ENCODE assay signal across 27 cellular contexts in the genomic region with DNA sequence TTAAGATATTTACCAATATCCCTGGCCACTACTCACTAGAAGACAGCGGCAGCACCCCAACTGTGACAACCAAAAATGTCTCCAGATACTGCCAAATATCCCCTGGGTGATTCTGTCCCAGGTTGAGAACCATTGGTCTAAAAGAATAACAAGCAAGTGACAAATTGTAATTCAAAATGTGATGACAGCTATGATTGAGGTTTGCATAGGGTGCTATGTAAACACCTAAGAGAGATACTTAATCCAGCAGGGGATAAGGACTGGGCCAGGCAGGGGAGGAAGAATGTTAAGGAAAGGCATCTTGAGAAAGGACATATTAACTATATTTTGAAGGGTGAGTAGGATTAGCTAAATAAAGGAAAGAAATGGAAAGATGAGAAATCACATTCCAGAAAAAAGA.
"Had no signal": no experiment of that assay in that cellular context is flagged by ENCODE, and none has a peak within 500 bp of the region (broad histone marks: within the 10 kb centered on the region; RNA-seq: fewer than 3 reads in every experiment).

No MANE protein-coding gene starts in this region.

- H3K9me3 Mint-ChIP-seq: activated B cell treated with CpG ODN at 0.5 μM for 24 hours; activated CD4-positive, alpha-beta T cell treated with anti-CD3 and anti-CD28 coated beads, Interleukin-2, amount 10 ng/mL, durations not matched to agents 24 days and 14 days; activated naive CD4-positive, alpha-beta T cell treated with anti-CD3 and anti-CD28 coated beads, Interleukin-2, amount 10 ng/mL, durations not matched to agents 7 days and 5 days; activated T-helper 17 cell treated with anti-CD3 and anti-CD28 coated beads, Interleukin-2, amount 50 U/mL, for 72 hours; T-cell had no signal

- H3K4me1 Mint-ChIP-seq: activated B cell treated with CpG ODN at 0.5 μM for 24 hours; activated CD4-positive, alpha-beta T cell treated with anti-CD3 and anti-CD28 coated beads, Interleukin-2, amount 10 ng/mL, durations not matched to agents 24 days and 14 days; activated naive CD4-positive, alpha-beta T cell treated with anti-CD3 and anti-CD28 coated beads, Interleukin-2, amount 10 ng/mL, durations not matched to agents 7 days and 5 days; T-cell had no signal

- H3K9me3 ChIP-seq: body of pancreas had no signal

- H3K4me3 ChIP-seq: body of pancreas, SK-N-MC had no signal

- H3K4me1 ChIP-seq: body of pancreas had no signal

- ATAC-seq: activated T-helper 17 cell treated with anti-CD3 and anti-CD28 coated beads, Interleukin-2, amount 50 U/mL, for 72 hours; body of pancreas; Panc1; Right ventricle myocardium inferior; T-cell had no signal

- H3K27me3 Mint-ChIP-seq: activated B cell treated with CpG ODN at 0.5 μM for 24 hours; activated CD4-positive, alpha-beta T cell treated with anti-CD3 and anti-CD28 coated beads, Interleukin-2, amount 10 ng/mL, durations not matched to agents 24 days and 14 days; activated naive CD4-positive, alpha-beta T cell treated with anti-CD3 and anti-CD28 coated beads, Interleukin-2, amount 10 ng/mL, durations not matched to agents 7 days and 5 days; activated T-helper 17 cell treated with anti-CD3 and anti-CD28 coated beads, Interleukin-2, amount 50 U/mL, for 72 hours; T-cell had no signal

- H3K27ac ChIP-seq: body of pancreas, SK-N-MC had no signal

- DNase-seq: activated B cell treated with CpG ODN at 0.5 μM for 24 hours; activated CD4-positive, alpha-beta T cell treated with anti-CD3 and anti-CD28 coated beads for 1 hour; activated CD4-positive, alpha-beta T cell treated with anti-CD3 and anti-CD28 coated beads, Interleukin-2, amount 10 ng/mL, durations not matched to agents 24 days and 14 days; activated CD4-positive, alpha-beta T cell treated with anti-CD3 and anti-CD28 coated beads, Interleukin-2, amount 50 U/mL, for 48 hours; activated gamma-delta T cell treated with Interleukin-2 at 50 U/mL for 16 hours; activated naive CD4-positive, alpha-beta T cell treated with anti-CD3 and anti-CD28 coated beads, Interleukin-2, amount 10 ng/mL, durations not matched to agents 7 days and 5 days; activated T-cell treated with anti-CD3 and anti-CD28 coated beads for 4 hours; activated T-cell treated with anti-CD3 and anti-CD28 coated beads, Interleukin-2, amount 50 U/mL, for 48 hours; aorta; body of pancreas; central memory CD4-positive, alpha-beta T cell; Kasumi-1; KBM-7; NCI-H1048; NCI-H146; NCI-H187 treated with DMSO at 0.1 percent for 48 hours; NCI-H2081 treated with DMSO at 0.1 percent for 48 hours; NCI-H446; NCI-H524; RPMI8226; T-cell; T-helper 2 cell; T1000 had no signal

- H3K27ac Mint-ChIP-seq: activated B cell treated with CpG ODN at 0.5 μM for 24 hours; activated CD4-positive, alpha-beta T cell treated with anti-CD3 and anti-CD28 coated beads, Interleukin-2, amount 10 ng/mL, durations not matched to agents 24 days and 14 days; activated naive CD4-positive, alpha-beta T cell treated with anti-CD3 and anti-CD28 coated beads, Interleukin-2, amount 10 ng/mL, durations not matched to agents 7 days and 5 days; activated T-helper 17 cell treated with anti-CD3 and anti-CD28 coated beads, Interleukin-2, amount 50 U/mL, for 72 hours; T-cell had no signal

- H3K4me3 Mint-ChIP-seq: activated B cell treated with CpG ODN at 0.5 μM for 24 hours; activated CD4-positive, alpha-beta T cell treated with anti-CD3 and anti-CD28 coated beads, Interleukin-2, amount 10 ng/mL, durations not matched to agents 24 days and 14 days; activated naive CD4-positive, alpha-beta T cell treated with anti-CD3 and anti-CD28 coated beads, Interleukin-2, amount 10 ng/mL, durations not matched to agents 7 days and 5 days; activated T-helper 17 cell treated with anti-CD3 and anti-CD28 coated beads, Interleukin-2, amount 50 U/mL, for 72 hours; T-cell had no signal

- H3K27me3 ChIP-seq: body of pancreas had no signal
